Comparison of ENCODE assay signal across 11 cellular contexts in genomic region chr2:109322111-109322510, GRCh38.
DNase-seq lines count a peak whose midpoint lies in the region; ATAC-seq and TF ChIP-seq lines count a peak whose summit lies in the region.
"Had no signal": no experiment of that assay in that cellular context is flagged by ENCODE, and none has a peak within 500 bp of the region (broad histone marks: within the 10 kb centered on the region; RNA-seq: fewer than 3 reads in every experiment).

No MANE protein-coding gene starts in this region.

- H3K4me1 ChIP-seq in psoas muscle = peaks cover 66% of the 10 kb centered on the region

- peak overlapping the region; percentile 65 for H3K27ac ChIP-seq in psoas muscle
- H3K27ac ChIP-seq: neutrophil had no signal

- H3K4me3 ChIP-seq in astrocyte of the cerebellum (ENCODE audit: low read depth, low read length) (no peak overlapping the region), psoas muscle (no peak overlapping the region)

- ATAC-seq in left cardiac atrium (peak; percentile 58 to 75), psoas muscle (peak; percentile 58 to 77 (median 66)), HG03378 (IDR thresholded peaks at IDR 0.05; ENCODE audit: unreplicated experiment) (no peak)

- no peak for TF ChIP-seq CTCF in astrocyte of the cerebellum (IDR thresholded peaks at IDR 0.05; ENCODE audit: low read depth, low read length, missing control alignments)
- no peak for TF ChIP-seq CTCF in psoas muscle (IDR thresholded peaks at IDR 0.05)

- 18 to 35% (median 28%) methylated on average over 6 of the region's 6 CpGs for WGBS in psoas muscle, 3 donors

- no peaks in the 10 kb centered on the region for H3K9me3 ChIP-seq in psoas muscle
- H3K9me3 ChIP-seq: neutrophil had no signal

- in situ Hi-C loops in astrocyte of the cerebellum (cut with HindIII; ENCODE audit: low sequenced_read_pairs) = no loop called here

- H3K36me3 ChIP-seq in psoas muscle (ENCODE audit: insufficient read depth in 1 of 2, low read depth in 1 of 2) = no peaks in the 10 kb centered on the region
- H3K36me3 ChIP-seq: neutrophil had no signal

- DNase-seq in Ammon's horn (ENCODE audit: low spot score) = peak; percentile 80
- DNase-seq in astrocyte of the cerebellum (ENCODE audit: low read depth) = peak; percentile 87
- DNase-seq in left cardiac atrium = peak; percentile 92
- DNase-seq in psoas muscle = peak; percentile 90 to 95
- no peak for DNase-seq in DMS79 (lab: John Stamatoyannopoulos, UW)
- DNase-seq in activated naive CD4-positive, alpha-beta T cell treated with anti-CD3 and anti-CD28 coated beads, Interleukin-2, amount 50 U/mL, for 16 hours = no peak
- no peak for DNase-seq in DMS153 treated with DMSO at 0.1 percent for 48 hours (lab: John Stamatoyannopoulos, UW; ENCODE audit: unreplicated experiment)
- DNase-seq: activated naive CD8-positive, alpha-beta T cell treated with anti-CD3 and anti-CD28 coated beads, Interleukin-2, amount 10 ng/mL, durations not matched to agents 7 days and 5 days; RPMI8226 had no signal

- intact Hi-C loops in left cardiac atrium (cut with DNase I) (loop anchor here in 1 of 2 donors (5.0 to 10.0 kb wide), 2 partner anchors 77 to 115 kb away; no protein-coding TSS in a partner anchor), psoas muscle (cut with DNase I) (loop anchor here in 1 of 2 donors (5.0 kb wide), 2 partner anchors 60 to 195 kb away; partner anchors contain the start of gene SH3RF3)

- H3K27me3 ChIP-seq in psoas muscle (ENCODE audit: insufficient read depth in 3 of 3, low read length in 2 of 3) = no peaks in the 10 kb centered on the region

Comparison
In these comparisons a context has a peak if more than half of its experiments do, and no peak if none do; other contexts are left out.
1. DNase-seq: peak in Ammon's horn (single experiment), astrocyte of the cerebellum (single experiment), left cardiac atrium (single experiment) and psoas muscle (2 of 2); none in DMS79 (single experiment), activated naive CD4-positive, alpha-beta T cell treated with anti-CD3 and anti-CD28 coated beads, Interleukin-2, amount 50 U/mL, for 16 hours (single experiment) and DMS153 treated with DMSO at 0.1 percent for 48 hours (single experiment).